In the genomic region with DNA sequence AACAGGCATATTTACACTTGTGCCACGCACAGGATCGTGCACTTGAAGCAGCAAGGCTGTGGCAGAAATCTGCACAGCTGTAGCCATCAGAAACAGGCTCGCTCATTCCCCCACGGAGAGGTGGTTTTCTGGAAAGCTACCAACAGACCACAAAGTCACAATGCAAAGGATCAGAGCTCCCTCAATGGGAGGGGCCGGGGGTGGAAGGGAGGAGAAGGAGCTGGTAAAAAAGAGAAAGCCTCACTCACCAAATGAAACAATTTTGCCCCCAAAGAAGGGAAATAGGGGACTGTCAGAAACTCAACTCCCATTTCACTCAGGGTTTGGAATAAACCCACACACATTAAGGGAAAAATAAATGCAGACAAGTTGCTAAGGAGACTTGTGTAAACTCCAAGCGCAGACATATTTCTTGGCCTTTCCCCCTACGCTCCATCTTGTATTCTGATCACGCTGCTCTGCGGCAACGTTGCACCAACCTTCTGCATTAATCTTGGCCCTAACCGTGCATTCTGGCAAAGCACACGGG, we compare ENCODE assay signal across 11 cellular contexts. TPM values are rescaled to one million over a fixed set of nuclear protein-coding genes. Genes with fewer than 3 reads are reported as not detected.
DNase-seq lines count a peak whose midpoint lies in the region; ATAC-seq and TF ChIP-seq lines count a peak whose summit lies in the region.
"Had no signal": no experiment of that assay in that cellular context is flagged by ENCODE, and none has a peak within 500 bp of the region (broad histone marks: within the 10 kb centered on the region; RNA-seq: fewer than 3 reads in every experiment).

No MANE protein-coding gene starts in this region.

- peak overlapping the region; percentile 89 for H3K18ac ChIP-seq in neuronal stem cell (ENCODE audit: low read length)

- H3K27ac ChIP-seq in PC-3 (ENCODE audit: low read length) (peak overlapping the region; percentile 99), fibroblast of lung (ENCODE audit: insufficient read depth, low read length) (peak overlapping the region; percentile 89), neuronal stem cell (replicated peaks; ENCODE audit: low read length) (no peak overlapping the region)

- peak overlapping the region; percentile 95 for H3K4me2 ChIP-seq in PC-3 (ENCODE audit: low read length)
- H3K4me2 ChIP-seq in fibroblast of lung (ENCODE audit: extremely low read depth, insufficient read depth, low read length) = peak overlapping the region; percentile 49
- H3K4me2 ChIP-seq in neuronal stem cell (ENCODE audit: insufficient read depth, low read length, poor library complexity, severe bottlenecking) = peak overlapping the region; percentile 40

- POLR2A ChIA-PET in PC-3 (lab: Charles Lee; ENCODE audit: unreplicated experiment) = interaction anchor here (0.5 to 0.7 kb wide), 3 partner anchors 15 to 1296 kb away, joined by 3 to 4 read pairs (median 4); no protein-coding TSS in a partner anchor

- H4K8ac ChIP-seq in neuronal stem cell (ENCODE audit: low read depth, low read length) = no peak overlapping the region

- H3F3A ChIP-seq in PC-3 (ENCODE audit: low read length, unreplicated experiment) = peaks cover 43% of the 10 kb centered on the region

- no peaks in the 10 kb centered on the region for H3K79me1 ChIP-seq in neuronal stem cell (ENCODE audit: low read depth, low read length)

- H3K4me1 ChIP-seq in PC-3 (ENCODE audit: insufficient read depth, low read length) (peaks cover 70% of the 10 kb centered on the region), fibroblast of lung (ENCODE audit: control insufficient read depth, extremely low read depth, insufficient read depth, low read length) (peaks cover 43% of the 10 kb centered on the region), neuronal stem cell (ENCODE audit: control insufficient read depth in 2 of 2, insufficient read depth in 1 of 2, low read depth in 1 of 2, low read length in 2 of 2) (peaks cover 7 to 8% of the 10 kb centered on the region in 2 donors)

- no peak for TF ChIP-seq CTCF in AG10803 (conservative IDR thresholded peaks at IDR 0.05; ENCODE audit: low read length)
- TF ChIP-seq CTCF in PC-3 (conservative IDR thresholded peaks at IDR 0.05; ENCODE audit: low read depth, low read length) = no peak
- TF ChIP-seq CTCF in fibroblast of lung (conservative IDR thresholded peaks at IDR 0.05 in 1 of 2, IDR thresholded peaks at IDR 0.05 in 1 of 2; ENCODE audit: low read depth in 1 of 2, low read length in 2 of 2) = no peak
- TF ChIP-seq CTCF in CD14-positive monocyte (IDR thresholded peaks at IDR 0.05) = no peak

- H2BK15ac ChIP-seq in neuronal stem cell (ENCODE audit: low read length) = no peak overlapping the region

- CTCF ChIA-PET in PC-3 (lab: Charles Lee) = interaction anchor here (0.7 kb wide), 1 partner anchor 51 kb away, joined by 3 read pairs; no protein-coding TSS in a partner anchor

- no TSS peak for BruUV-seq in PC-3 (replicated peaks; lab: Mats Ljungman, UMichigan)

- no peak overlapping the region for H2BK5ac ChIP-seq in neuronal stem cell (ENCODE audit: low read length)

- H3K4me3 ChIP-seq in AG10803 (ENCODE audit: low read length) (peak overlapping the region; percentile 47), PC-3 (ENCODE audit: low read length) (peak overlapping the region; percentile 75), fibroblast of lung (replicated peaks in 1 of 4; ENCODE audit: control extremely low read depth in 1 of 4, insufficient read depth in 1 of 4, low read depth in 3 of 4, low read length in 4 of 4) (peak overlapping the region; percentile 3 to 61 (median 28)), neuronal stem cell (ENCODE audit: low read length in 2 of 2) (no peak overlapping the region)

- H3K27me3 Mint-ChIP-seq in CD14-positive monocyte (ENCODE audit: low read depth in 3 of 3) = peaks cover 0 to 3% (median 3%) of the 10 kb centered on the region in 3 donors

- no peak overlapping the region for H2AK5ac ChIP-seq in neuronal stem cell (ENCODE audit: low read depth, low read length)

- H3K4ac ChIP-seq in neuronal stem cell (ENCODE audit: low read length) = no peak overlapping the region

- H3K9me2 ChIP-seq in PC-3 (replicated peaks; ENCODE audit: low read length) = no peaks in the 10 kb centered on the region

- no peak overlapping the region for H3K14ac ChIP-seq in neuronal stem cell (ENCODE audit: low read length)

- H3K4me3 Mint-ChIP-seq in CD14-positive monocyte = no peak overlapping the region

- H3K4me1 Mint-ChIP-seq in CD14-positive monocyte = peaks cover 23% of the 10 kb centered on the region

- H3K27ac Mint-ChIP-seq in CD14-positive monocyte = no peak overlapping the region

- ATAC-seq in PC-3 (peak; percentile 14), GM18520 (IDR thresholded peaks at IDR 0.05; ENCODE audit: unreplicated experiment) (no peak)

- peaks cover 100% of the 10 kb centered on the region for H3K79me2 ChIP-seq in PC-3 (ENCODE audit: low read length)
- H3K79me2 ChIP-seq in fibroblast of lung (ENCODE audit: control insufficient read depth, insufficient read depth, low read length) = peaks cover 100% of the 10 kb centered on the region

- peaks cover 0 to 2% (median 0%) of the 10 kb centered on the region in 7 donors for H3K9me3 Mint-ChIP-seq in CD14-positive monocyte

- H3K27me3 ChIP-seq in PC-3 (ENCODE audit: low read length) (no peaks in the 10 kb centered on the region), fibroblast of lung (ENCODE audit: control insufficient read depth, insufficient read depth, low read length) (no peaks in the 10 kb centered on the region), neuronal stem cell (ENCODE audit: control insufficient read depth in 3 of 3, insufficient read depth in 3 of 3, low read depth in 1 of 3, low read length in 3 of 3) (no peaks in the 10 kb centered on the region)

- H2AFZ ChIP-seq in PC-3 (ENCODE audit: low read length) (no peak overlapping the region), fibroblast of lung (ENCODE audit: low read length) (no peak overlapping the region), neuronal stem cell (ENCODE audit: low read length) (peak overlapping the region; percentile 81)

- no peaks in the 10 kb centered on the region for H3K9me3 ChIP-seq in PC-3 (ENCODE audit: low read length)
- no peaks in the 10 kb centered on the region for H3K9me3 ChIP-seq in fibroblast of lung (ENCODE audit: control insufficient read depth, insufficient read depth, low read depth, low read length)
- no peaks in the 10 kb centered on the region for H3K9me3 ChIP-seq in neuronal stem cell (replicated peaks in 1 of 2; ENCODE audit: control insufficient read depth in 2 of 2, insufficient read depth in 1 of 2, low read depth in 1 of 2, low read length in 2 of 2)

- H3K23ac ChIP-seq in neuronal stem cell (ENCODE audit: low read depth, low read length, poor library complexity) = no peak overlapping the region

- H2BK120ac ChIP-seq in neuronal stem cell (ENCODE audit: low read depth, low read length) = no peak overlapping the region

- H4K20me1 ChIP-seq in PC-3 (ENCODE audit: low read length) (peaks cover 4% of the 10 kb centered on the region; the same call in 1 of the 2 replicates), fibroblast of lung (ENCODE audit: control insufficient read depth, extremely low read depth, insufficient read depth, low read length) (no peaks in the 10 kb centered on the region)

- intact Hi-C loops in PC-3 (cut with micrococcal nuclease) = loop anchor here (5.0 to 10.0 kb wide), 2 partner anchors 346 to 502 kb away; no protein-coding TSS in a partner anchor
- intact Hi-C loops in CD14-positive monocyte (cut with micrococcal nuclease) = no loop called here

- DNase-seq in AG10803 (ENCODE audit: low read depth) (peak; percentile 70), PC-3 (peak; percentile 75), fibroblast of lung (ENCODE audit: low read depth in 2 of 2) (peak; percentile 82 to 84), neuronal stem cell (ENCODE audit: low spot score) (no peak), AML-193 (lab: John Stamatoyannopoulos, UW) (no peak), HPDE6-E6E7 (ENCODE audit: extremely low spot score) (no peak), CD14-positive monocyte (ENCODE audit: low spot score) (no peak)
- DNase-seq: activated gamma-delta T cell had no signal

- H3K9ac ChIP-seq in PC-3 (ENCODE audit: low read length) (peak overlapping the region; percentile 99), fibroblast of lung (ENCODE audit: insufficient read depth, low read length) (peak overlapping the region; percentile 14), neuronal stem cell (ENCODE audit: low read depth, low read length, poor library complexity) (peak overlapping the region; percentile 7)

- H3K36me3 ChIP-seq in PC-3 (ENCODE audit: low read depth, low read length) (peaks cover 49% of the 10 kb centered on the region), fibroblast of lung (ENCODE audit: control insufficient read depth, insufficient read depth, low read length) (peaks cover 9% of the 10 kb centered on the region), neuronal stem cell (replicated peaks in 1 of 2; ENCODE audit: control insufficient read depth in 2 of 2, insufficient read depth in 2 of 2, low read length in 2 of 2) (no peaks in the 10 kb centered on the region)

- no peak overlapping the region for H2BK12ac ChIP-seq in neuronal stem cell (ENCODE audit: low read length)

- no CpG with 5 or more reads among the region's 12 CpGs for WGBS in neuronal stem cell (ENCODE audit: extremely low coverage in 2 of 2, insufficient read length in 2 of 2, insufficient replicate concordance in 1 of 2), 2 donors

- no peak overlapping the region for H4K91ac ChIP-seq in neuronal stem cell (ENCODE audit: low read depth, low read length, poor library complexity)

- no peaks in the 10 kb centered on the region for H3K36me3 Mint-ChIP-seq in CD14-positive monocyte

RNA-seq across cellular contexts. Expression of a gene that starts 43.2 kb away (rescaled TPM):
- total RNA-seq in PC-3 (2014; rRNA removed) (5.4 and 5.7 TPM in 2 replicates), fibroblast of lung (3.6 and 7.9 TPM in 2 replicates)
- polyA plus RNA-seq in fibroblast of lung (0.09 and 0.32 TPM in 2 replicates), CD14-positive monocyte (not detected)
- polyA plus RNA-seq in fibroblast of lung (2012) = 0.16 TPM in 1 of 2 replicates, not detected in the other
- polyA minus RNA-seq in fibroblast of lung (ENCODE audit: low replicate concordance) = not detected in 2 replicates
- polyA plus RNA-seq in neuronal stem cell (2013, experiment 1 of 2) = not detected
- not detected for polyA plus RNA-seq in neuronal stem cell (2013, experiment 2 of 2)
- total RNA-seq: NCI-H460 had no signal
- polyA plus RNA-seq: neural cell had no signal

Comparison
In these comparisons a context has a peak if more than half of its experiments do, and no peak if none do; other contexts are left out.
1. DNase-seq: peak in AG10803 (single experiment), PC-3 (single experiment) and fibroblast of lung (2 of 2); none in neuronal stem cell (single experiment), AML-193 (0 of 2), HPDE6-E6E7 (single experiment) and CD14-positive monocyte (single experiment).
2. H3K4me3 ChIP-seq: peak in AG10803 (single experiment), PC-3 (single experiment) and fibroblast of lung (4 of 4); none in neuronal stem cell (0 of 2).
3. H3K4me2 ChIP-seq: peak in every context shown above with its lines; median percentile 95 in PC-3; 49 in fibroblast of lung; 40 in neuronal stem cell.
4. H3K9ac ChIP-seq: peak in every context shown above with its lines; median percentile 99 in PC-3; 14 in fibroblast of lung; 7 in neuronal stem cell.